ENCODE assay signal across 7 cellular contexts in genomic region chr6:135850882-135851281, GRCh38. TPM values are rescaled to one million over a fixed set of nuclear protein-coding genes. Genes with fewer than 3 reads are reported as not detected.
DNase-seq lines count a peak whose midpoint lies in the region; ATAC-seq and TF ChIP-seq lines count a peak whose summit lies in the region.

No MANE protein-coding gene starts in this region.

- H3K9ac ChIP-seq in OCI-LY3 (ENCODE audit: low read length) = no peak overlapping the region
- H3K9ac ChIP-seq in fibroblast of lung (ENCODE audit: insufficient read depth, low read length) = no peak overlapping the region
- H3K9ac ChIP-seq in smooth muscle cell (ENCODE audit: low read depth) = no peak overlapping the region

- no peaks in the 10 kb centered on the region for H3K27me3 Mint-ChIP-seq in T-helper 17 cell

- 89% methylated on average over 3 of the region's 3 CpGs for WGBS in smooth muscle cell (ENCODE audit: low lambda C conversion rate)

- ATAC-seq in T-helper 17 cell = no peak

- no peaks in the 10 kb centered on the region for H3K79me2 ChIP-seq in OCI-LY3 (ENCODE audit: low read length)
- H3K79me2 ChIP-seq in fibroblast of lung (ENCODE audit: control insufficient read depth, insufficient read depth, low read length) = no peaks in the 10 kb centered on the region
- peaks cover 28% of the 10 kb centered on the region for H3K79me2 ChIP-seq in smooth muscle cell (ENCODE audit: low read depth)

- no peak overlapping the region for H3K27ac Mint-ChIP-seq in T-helper 17 cell

- peak overlapping the region; percentile 77; the same call in 1 of the 2 replicates for H3K4me2 ChIP-seq in OCI-LY3 (ENCODE audit: low read length)
- peak overlapping the region; percentile 33 for H3K4me2 ChIP-seq in fibroblast of lung (ENCODE audit: extremely low read depth, insufficient read depth, low read length)
- H3K4me2 ChIP-seq in smooth muscle cell = peak overlapping the region; percentile 85

- H3K4me1 ChIP-seq in OCI-LY3 (ENCODE audit: low read length) = peaks cover 20% of the 10 kb centered on the region
- H3K4me1 ChIP-seq in fibroblast of lung (ENCODE audit: control insufficient read depth, extremely low read depth, insufficient read depth, low read length) = peaks cover 3% of the 10 kb centered on the region
- H3K4me1 ChIP-seq in smooth muscle cell (ENCODE audit: low read depth) = peaks cover 23% of the 10 kb centered on the region

- H4K20me1 ChIP-seq in OCI-LY3 (ENCODE audit: insufficient read depth, low read length) (no peaks in the 10 kb centered on the region), fibroblast of lung (ENCODE audit: control insufficient read depth, extremely low read depth, insufficient read depth, low read length) (no peaks in the 10 kb centered on the region), smooth muscle cell (ENCODE audit: low read depth) (no peaks in the 10 kb centered on the region)

- H3F3A ChIP-seq in smooth muscle cell (ENCODE audit: low read depth) = peaks cover 4% of the 10 kb centered on the region

- H2AFZ ChIP-seq in OCI-LY3 (ENCODE audit: low read depth, low read length) (no peak overlapping the region), fibroblast of lung (ENCODE audit: low read length) (no peak overlapping the region), smooth muscle cell (ENCODE audit: low read depth) (no peak overlapping the region)

- H3K36me3 Mint-ChIP-seq in T-helper 17 cell (ENCODE audit: low read depth) = no peaks in the 10 kb centered on the region

- H3K36me3 ChIP-seq in OCI-LY3 (replicated peaks; ENCODE audit: low read depth, low read length) (no peaks in the 10 kb centered on the region), fibroblast of lung (ENCODE audit: control insufficient read depth, insufficient read depth, low read length) (no peaks in the 10 kb centered on the region), smooth muscle cell (ENCODE audit: low read depth) (no peaks in the 10 kb centered on the region)

- no peak overlapping the region for H3K27ac ChIP-seq in OCI-LY3 (ENCODE audit: low read length)
- peak overlapping the region; percentile 50 for H3K27ac ChIP-seq in fibroblast of lung (ENCODE audit: insufficient read depth, low read length)
- H3K27ac ChIP-seq in smooth muscle cell (ENCODE audit: low read depth) = peak overlapping the region; percentile 79

- TF ChIP-seq CTCF in OCI-LY3 (IDR thresholded peaks at IDR 0.05; ENCODE audit: low read depth, low read length) = no peak
- no peak for TF ChIP-seq CTCF in fibroblast of lung (conservative IDR thresholded peaks at IDR 0.05 in 1 of 2, IDR thresholded peaks at IDR 0.05 in 1 of 2; ENCODE audit: low read depth in 1 of 2, low read length in 2 of 2)
- TF ChIP-seq CTCF in smooth muscle cell (IDR thresholded peaks at IDR 0.05; ENCODE audit: borderline replicate concordance, insufficient read depth, poor library complexity, severe bottlenecking) = no peak
- no peak for TF ChIP-seq CTCF in GM13977 (IDR thresholded peaks at IDR 0.05; ENCODE audit: extremely low read depth, insufficient read depth, missing control alignments)

- no peak overlapping the region for H3K4me3 Mint-ChIP-seq in T-helper 17 cell

- DNase-seq in EL (peak; percentile 23), fibroblast of lung (ENCODE audit: low read depth in 2 of 2) (no peak), smooth muscle cell (lab: John Stamatoyannopoulos, UW; ENCODE audit: unreplicated experiment) (no peak), SKM-1 treated with dmso at 0.1 percent for 144 hours (lab: John Stamatoyannopoulos, UW; ENCODE audit: unreplicated experiment) (no peak), T-helper 17 cell (no peak), GM13977 (ENCODE audit: low spot score) (no peak)

- H3K27me3 ChIP-seq in OCI-LY3 (ENCODE audit: low read depth, low read length) = no peaks in the 10 kb centered on the region
- H3K27me3 ChIP-seq in fibroblast of lung (ENCODE audit: control insufficient read depth, insufficient read depth, low read length) = no peaks in the 10 kb centered on the region
- no peaks in the 10 kb centered on the region for H3K27me3 ChIP-seq in smooth muscle cell (ENCODE audit: low read depth)

- H3K4me3 ChIP-seq in OCI-LY3 (ENCODE audit: low read length) = peak overlapping the region; percentile 61; the same call in 1 of the 2 replicates
- H3K4me3 ChIP-seq in fibroblast of lung (replicated peaks in 1 of 4; ENCODE audit: control extremely low read depth in 1 of 4, insufficient read depth in 1 of 4, low read depth in 3 of 4, low read length in 4 of 4) = peak overlapping the region in 1 of 4 experiments; percentile 18
- H3K4me3 ChIP-seq in smooth muscle cell = peak overlapping the region; percentile 65

- in situ Hi-C loops in GM13977 (cut with MboI; ENCODE audit: low pct_unique_long_range_greater_than_20kb, low sequenced_read_pairs, unreplicated experiment) = no loop called here

- H3K4me1 Mint-ChIP-seq in T-helper 17 cell = peaks cover 3% of the 10 kb centered on the region

- no peaks in the 10 kb centered on the region for H3K9me3 ChIP-seq in OCI-LY3 (ENCODE audit: insufficient read depth, low read length)
- no peaks in the 10 kb centered on the region for H3K9me3 ChIP-seq in fibroblast of lung (ENCODE audit: control insufficient read depth, insufficient read depth, low read depth, low read length)
- no peaks in the 10 kb centered on the region for H3K9me3 ChIP-seq in smooth muscle cell (replicated peaks; ENCODE audit: low read depth)
- no peaks in the 10 kb centered on the region for H3K9me3 ChIP-seq in T-helper 17 cell (ENCODE audit: control insufficient read depth, low read length, poor library complexity, severe bottlenecking)

RNA-seq across cellular contexts. Expression of gene PDE7B, which starts 0.6 kb away (rescaled TPM):
- total RNA-seq in fibroblast of lung (21.5 and 22.1 TPM in 2 replicates), smooth muscle cell (36.9 and 37.7 TPM in 2 replicates), T-helper 17 cell (under 1 TPM; 0.18 to 0.25 TPM)
- polyA plus RNA-seq in fibroblast of lung (7.9 and 14.2 TPM in 2 replicates), smooth muscle cell (19.1 and 23.5 TPM in 2 replicates)
- 5.9 and 8.1 TPM in 2 replicates for polyA plus RNA-seq in fibroblast of lung (2012)
- 2.7 and 26.0 TPM in 2 replicates for polyA minus RNA-seq in fibroblast of lung (ENCODE audit: low replicate concordance)

Comparison
In these comparisons a context has a peak if more than half of its experiments do, and no peak if none do; other contexts are left out.
1. H3K4me2 ChIP-seq: peak in every context shown above with its lines; median percentile 85 in smooth muscle cell; 77 in OCI-LY3; 33 in fibroblast of lung.
2. RNA of gene PDE7B, which starts 0.6 kb away (total RNA-seq): 36.9 to 37.7 TPM in smooth muscle cell and 21.5 to 22.1 TPM in fibroblast of lung; 0.18 to 0.25 TPM in T-helper 17 cell; every median in the first group is over 10 times any median in the second.